In genomic region chr9:106758911-106759310, GRCh38 we compare ENCODE assay signal across 12 cellular contexts.
DNase-seq lines count a peak whose midpoint lies in the region; ATAC-seq and TF ChIP-seq lines count a peak whose summit lies in the region.
"Had no signal": no experiment of that assay in that cellular context is flagged by ENCODE, and none has a peak within 500 bp of the region (broad histone marks: within the 10 kb centered on the region; RNA-seq: fewer than 3 reads in every experiment).

No MANE protein-coding gene starts in this region.

- H3K27me3 ChIP-seq in SJCRH30 (no peaks in the 10 kb centered on the region), SK-N-SH (ENCODE audit: insufficient read depth) (no peaks in the 10 kb centered on the region)
- H3K27me3 ChIP-seq: cardiac muscle cell, sigmoid colon had no signal

- H3K36me3 ChIP-seq in SJCRH30: no peaks in the 10 kb centered on the region
- no peaks in the 10 kb centered on the region for H3K36me3 ChIP-seq in SK-N-SH (replicated peaks in 1 of 2; ENCODE audit: control insufficient read depth in 1 of 2, insufficient read depth in 2 of 2, low read length in 1 of 2)
- H3K36me3 ChIP-seq: cardiac muscle cell, sigmoid colon had no signal

- no peak overlapping the region for H3K4me2 ChIP-seq in SK-N-SH

- H3K27ac ChIP-seq in SJCRH30 (0 out of 2 replicates have a peak overlapping the region, but pooled peaks have one; percentile 7), SK-N-SH (ENCODE audit: low read depth in 2 of 2, low read length in 1 of 2) (no peak overlapping the region)
- H3K27ac ChIP-seq: cardiac muscle cell, sigmoid colon had no signal

- H3K9me2 ChIP-seq in SK-N-SH: no peaks in the 10 kb centered on the region

- no peak overlapping the region for H3K9ac ChIP-seq in SK-N-SH

- H3K4me1 ChIP-seq in SJCRH30: peaks cover 21% of the 10 kb centered on the region
- peaks cover 0 to 7% of the 10 kb centered on the region in 2 experiments; a peak in 2 of 4 replicates for H3K4me1 ChIP-seq in SK-N-SH (ENCODE audit: control insufficient read depth in 1 of 2, insufficient read depth in 2 of 2, low read depth in 1 of 2, low read length in 1 of 2)

- no peak overlapping the region for H2AFZ ChIP-seq in SK-N-SH (ENCODE audit: low read depth)

- CTCF ChIA-PET in SK-N-SH (lab: Yijun Ruan, JAX): no interaction called here

- DNase-seq in SJCRH30: peak in 1 of 2 experiments; percentile 41
- DNase-seq in activated naive CD4-positive, alpha-beta T cell treated with anti-CD3 and anti-CD28 coated beads, Interleukin-2, amount 50 U/mL, for 16 hours: no peak
- no peak for DNase-seq in SK-N-SH
- DNase-seq in stimulated activated CD4-positive, alpha-beta T cell treated with anti-CD3 and anti-CD28 coated beads, Interleukin-2, amount 100 ng/mL, for 48 hours: no peak
- no peak for DNase-seq in KG1 (lab: John Stamatoyannopoulos, UW)
- DNase-seq: foreskin melanocyte, NCI-H69, sigmoid colon had no signal

- H3K9me3 ChIP-seq in SJCRH30 (replicated peaks) (no peaks in the 10 kb centered on the region), SK-N-SH (no peaks in the 10 kb centered on the region)
- H3K9me3 ChIP-seq: sigmoid colon had no signal

- TF ChIP-seq RAD21 in SK-N-SH (IDR thresholded peaks at IDR 0.05; ENCODE audit: low read length): no peak

- no peak for TF ChIP-seq EP300 in SK-N-SH (IDR thresholded peaks at IDR 0.05; ENCODE audit: borderline replicate concordance in 1 of 2, low read depth in 1 of 2, low read length in 1 of 2)

- no peaks in the 10 kb centered on the region for H3F3A ChIP-seq in SK-N-SH (replicated peaks; ENCODE audit: insufficient read depth)

- H3K79me2 ChIP-seq in SK-N-SH (ENCODE audit: insufficient read depth): no peaks in the 10 kb centered on the region

- H3K4me3 ChIP-seq in SJCRH30 (no peak overlapping the region), SK-N-SH (ENCODE audit: low read depth in 2 of 2, low read length in 1 of 2) (no peak overlapping the region)
- H3K4me3 ChIP-seq: cardiac muscle cell, sigmoid colon had no signal

- peak; percentile 85 for ATAC-seq in GM18511 (IDR thresholded peaks at IDR 0.05; ENCODE audit: unreplicated experiment)
- ATAC-seq in GM21526 (IDR thresholded peaks at IDR 0.05; ENCODE audit: low FRiP score, unreplicated experiment): peak; percentile 87
- ATAC-seq in HG03108 (IDR thresholded peaks at IDR 0.05; ENCODE audit: unreplicated experiment): peak; percentile 82

- WGBS in SK-N-SH (ENCODE audit: low lambda C conversion rate): 17% methylated on average over 1 of the region's 1 CpG

- POLR2A ChIA-PET in SK-N-SH (lab: Yijun Ruan, JAX): no interaction called here

- no peak for TF ChIP-seq CTCF in SK-N-SH (IDR thresholded peaks at IDR 0.05)

- H4K20me1 ChIP-seq in SK-N-SH (ENCODE audit: insufficient read depth): no peaks in the 10 kb centered on the region

TF ChIP-seq in SK-N-SH, 30 proteins besides CTCF, POLR2A, EP300 and RAD21:
- TF ChIP-seq RFX5 (IDR thresholded peaks at IDR 0.05; ENCODE audit: low read length) (no peak), NFIC (IDR thresholded peaks at IDR 0.05; ENCODE audit: borderline replicate concordance) (no peak), RXRA (IDR thresholded peaks at IDR 0.05; ENCODE audit: borderline replicate concordance, low read depth) (no peak), TAF1 (IDR thresholded peaks at IDR 0.05; ENCODE audit: borderline replicate concordance, low read depth, low read length) (no peak), MAX (IDR thresholded peaks at IDR 0.05; ENCODE audit: low read depth) (no peak), USF1 (IDR thresholded peaks at IDR 0.05; ENCODE audit: borderline replicate concordance, low read depth) (no peak), FOSL2 (IDR thresholded peaks at IDR 0.05; ENCODE audit: borderline replicate concordance, low read depth) (no peak), CHD2 (IDR thresholded peaks at IDR 0.05; ENCODE audit: low read length, partially characterized antibody) (no peak), MXI1 (IDR thresholded peaks at IDR 0.05; ENCODE audit: low read depth, low read length) (no peak), TEAD4 (IDR thresholded peaks at IDR 0.05; ENCODE audit: borderline replicate concordance, insufficient read depth) (no peak), JUND (IDR thresholded peaks at IDR 0.05) (no peak), FOXM1 (IDR thresholded peaks at IDR 0.05; ENCODE audit: low read depth) (no peak)
